ENCODE assay signal across 12 cellular contexts in genomic region chr9:113464286-113464660, GRCh38. TPM values are rescaled to one million over a fixed set of nuclear protein-coding genes. Genes with fewer than 3 reads are reported as not detected.
A peak's percentile ranks its signal among the peaks of the same experiment; 100 is the strongest.
DNase-seq lines count a peak whose midpoint lies in the region; ATAC-seq, FAIRE-seq and TF ChIP-seq lines count a peak whose summit lies in the region.
"Had no signal": no experiment of that assay in that cellular context is flagged by ENCODE, and none has a peak within 500 bp of the region (broad histone marks: within the 10 kb centered on the region; RNA-seq: fewer than 3 reads in every experiment).

No MANE protein-coding gene starts in this region.

- H3K27me3 Mint-ChIP-seq in brain: peaks cover 3% of the 10 kb centered on the region
- H3K27me3 Mint-ChIP-seq: natural killer cell treated with Interleukin-12 subunit alpha and Interleukin-12 subunit beta and Interleukin-15 and Interleukin-18, amount 100 ng/mL, for 72 hours; stimulated activated memory B cell treated with anti-CD40 and anti-IgM and Interleukin-4, amounts not matched to agents 10 μg/mL and 1 μg/mL and 100 μg/mL, for 72 hours had no signal

- H3K4me1 Mint-ChIP-seq in brain: peaks cover 49% of the 10 kb centered on the region
- H3K4me1 Mint-ChIP-seq: stimulated activated memory B cell treated with anti-CD40 and anti-IgM and Interleukin-4, amounts not matched to agents 10 μg/mL and 1 μg/mL and 100 μg/mL, for 72 hours had no signal

- H3K36me3 ChIP-seq in liver (ENCODE audit: control insufficient read depth in 4 of 4, insufficient read depth in 3 of 4, low read depth in 1 of 4, low read length in 3 of 4): no peaks in the 10 kb centered on the region
- H3K36me3 ChIP-seq in stomach: no peaks in the 10 kb centered on the region

- TF ChIP-seq CTCF in brain (conservative IDR thresholded peaks at IDR 0.05) (no peak), liver (IDR thresholded peaks at IDR 0.05; ENCODE audit: low read depth, low read length, missing input control) (no peak), stomach (IDR thresholded peaks at IDR 0.05) (no peak)

- peak overlapping the region; percentile 74 to 84 (median 79) for H3K4me3 Mint-ChIP-seq in brain
- H3K4me3 Mint-ChIP-seq: natural killer cell treated with Interleukin-12 subunit alpha and Interleukin-12 subunit beta and Interleukin-15 and Interleukin-18, amount 100 ng/mL, for 72 hours; stimulated activated memory B cell treated with anti-CD40 and anti-IgM and Interleukin-4, amounts not matched to agents 10 μg/mL and 1 μg/mL and 100 μg/mL, for 72 hours had no signal

- no peaks in the 10 kb centered on the region for H3K27me3 ChIP-seq in liver (ENCODE audit: control insufficient read depth in 4 of 4, insufficient read depth in 4 of 4, low read length in 3 of 4)
- H3K27me3 ChIP-seq in stomach: no peaks in the 10 kb centered on the region

- no peak for TF ChIP-seq EP300 in stomach (IDR thresholded peaks at IDR 0.05)

- no peaks in the 10 kb centered on the region for H3K9me3 ChIP-seq in liver (ENCODE audit: control insufficient read depth in 4 of 4, low read length in 3 of 4)
- no peaks in the 10 kb centered on the region for H3K9me3 ChIP-seq in stomach

- peak overlapping the region; percentile 23 to 43 for H3K27ac ChIP-seq in liver (ENCODE audit: low read depth in 1 of 2, low read length in 2 of 2)
- peak overlapping the region; percentile 69 to 85 (median 83) for H3K27ac ChIP-seq in stomach

- no peak for FAIRE-seq in GM12892 (lab: Jason Lieb, UNC)
- FAIRE-seq: GM12891 had no signal

- TF ChIP-seq POLR2A in stomach (IDR thresholded peaks at IDR 0.05): no peak
- TF ChIP-seq POLR2A in GM12892 (IDR thresholded peaks at IDR 0.05; ENCODE audit: low read depth, low read length): no peak

- no peak overlapping the region for H3K9ac ChIP-seq in liver (ENCODE audit: low read depth in 1 of 2, low read length in 2 of 2)

- peaks cover 8 to 30% (median 22%) of the 10 kb centered on the region in 4 donors for H3K4me1 ChIP-seq in liver (ENCODE audit: control insufficient read depth in 4 of 4, insufficient read depth in 4 of 4, low read length in 3 of 4)
- H3K4me1 ChIP-seq in stomach: peaks cover 3 to 41% (median 29%) of the 10 kb centered on the region in 4 donors

- H3K4me3 ChIP-seq in liver (ENCODE audit: low read depth in 1 of 3, low read length in 3 of 3) (no peak overlapping the region), stomach (peak overlapping the region; percentile 47 to 63 (median 52))

- peaks cover 5% of the 10 kb centered on the region for H3K36me3 Mint-ChIP-seq in brain
- H3K36me3 Mint-ChIP-seq: natural killer cell treated with Interleukin-12 subunit alpha and Interleukin-12 subunit beta and Interleukin-15 and Interleukin-18, amount 100 ng/mL, for 72 hours; stimulated activated memory B cell treated with anti-CD40 and anti-IgM and Interleukin-4, amounts not matched to agents 10 μg/mL and 1 μg/mL and 100 μg/mL, for 72 hours had no signal

- peak; percentile 32 for DNase-seq in DMS 273 (lab: John Stamatoyannopoulos, UW; ENCODE audit: unreplicated experiment)
- no peak for DNase-seq in DMS 273 treated with DMSO at 0.1 percent for 48 hours (lab: John Stamatoyannopoulos, UW)
- DNase-seq in stomach: no peak
- no peak for DNase-seq in GM12892 (ENCODE audit: insufficient read length)
- DNase-seq in NCI-H1417 treated with DMSO at 0.1 percent for 48 hours (lab: John Stamatoyannopoulos, UW): no peak
- DNase-seq: 8988T had no signal

- 84% methylated on average over 1 of the region's 1 CpG for whole genome bisulfite sequencing in liver
- 40 to 90% (median 58%) methylated on average over 1 of the region's 1 CpG for WGBS in stomach, 5 donors

- no peak for ATAC-seq in GM18517 (IDR thresholded peaks at IDR 0.05; ENCODE audit: unreplicated experiment)

- H3K9me3 Mint-ChIP-seq in brain: peaks cover 0 to 12% (median 8%) of the 10 kb centered on the region in 5 experiments
- H3K9me3 Mint-ChIP-seq: natural killer cell treated with Interleukin-12 subunit alpha and Interleukin-12 subunit beta and Interleukin-15 and Interleukin-18, amount 100 ng/mL, for 72 hours had no signal

- no peak for TF ChIP-seq RAD21 in liver (IDR thresholded peaks at IDR 0.05)

- intact Hi-C loops in stomach (cut with DNase I; ENCODE audit: low total_unique reads): loop anchor here (10.0 kb wide), 1 partner anchor 111 kb away; no protein-coding TSS in a partner anchor

- peak overlapping the region in 3 of 5 experiments; percentile 54 to 78 (median 72) for H3K27ac Mint-ChIP-seq in brain
- H3K27ac Mint-ChIP-seq: stimulated activated memory B cell treated with anti-CD40 and anti-IgM and Interleukin-4, amounts not matched to agents 10 μg/mL and 1 μg/mL and 100 μg/mL, for 72 hours had no signal

TF ChIP-seq in liver, 16 proteins besides CTCF, POLR2A, EP300 and RAD21:
- TF ChIP-seq, protein P1, sequence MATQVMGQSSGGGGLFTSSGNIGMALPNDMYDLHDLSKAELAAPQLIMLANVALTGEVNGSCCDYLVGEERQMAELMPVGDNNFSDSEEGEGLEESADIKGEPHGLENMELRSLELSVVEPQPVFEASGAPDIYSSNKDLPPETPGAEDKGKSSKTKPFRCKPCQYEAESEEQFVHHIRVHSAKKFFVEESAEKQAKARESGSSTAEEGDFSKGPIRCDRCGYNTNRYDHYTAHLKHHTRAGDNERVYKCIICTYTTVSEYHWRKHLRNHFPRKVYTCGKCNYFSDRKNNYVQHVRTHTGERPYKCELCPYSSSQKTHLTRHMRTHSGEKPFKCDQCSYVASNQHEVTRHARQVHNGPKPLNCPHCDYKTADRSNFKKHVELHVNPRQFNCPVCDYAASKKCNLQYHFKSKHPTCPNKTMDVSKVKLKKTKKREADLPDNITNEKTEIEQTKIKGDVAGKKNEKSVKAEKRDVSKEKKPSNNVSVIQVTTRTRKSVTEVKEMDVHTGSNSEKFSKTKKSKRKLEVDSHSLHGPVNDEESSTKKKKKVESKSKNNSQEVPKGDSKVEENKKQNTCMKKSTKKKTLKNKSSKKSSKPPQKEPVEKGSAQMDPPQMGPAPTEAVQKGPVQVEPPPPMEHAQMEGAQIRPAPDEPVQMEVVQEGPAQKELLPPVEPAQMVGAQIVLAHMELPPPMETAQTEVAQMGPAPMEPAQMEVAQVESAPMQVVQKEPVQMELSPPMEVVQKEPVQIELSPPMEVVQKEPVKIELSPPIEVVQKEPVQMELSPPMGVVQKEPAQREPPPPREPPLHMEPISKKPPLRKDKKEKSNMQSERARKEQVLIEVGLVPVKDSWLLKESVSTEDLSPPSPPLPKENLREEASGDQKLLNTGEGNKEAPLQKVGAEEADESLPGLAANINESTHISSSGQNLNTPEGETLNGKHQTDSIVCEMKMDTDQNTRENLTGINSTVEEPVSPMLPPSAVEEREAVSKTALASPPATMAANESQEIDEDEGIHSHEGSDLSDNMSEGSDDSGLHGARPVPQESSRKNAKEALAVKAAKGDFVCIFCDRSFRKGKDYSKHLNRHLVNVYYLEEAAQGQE (IDR thresholded peaks at IDR 0.05): peak; percentile 5
- TF ChIP-seq EGR1 (IDR thresholded peaks at IDR 0.05; ENCODE audit: low read depth in 2 of 2): no peak

RNA-seq across cellular contexts. Expression of gene RGS3, which starts 0.7 kb away (rescaled TPM):
- polyA plus RNA-seq in brain (ENCODE audit: insufficient read depth, low read depth, low replicate concordance) (74.7 TPM), liver (10 to 100 TPM; 33.7 to 65.0 TPM), stomach (10 to 100 TPM; 26.6 to 41.0 (median 30.4) TPM)
- total RNA-seq in liver (10 to 100 TPM; 13.0 to 23.0 TPM), stomach (10 to 100 TPM; 27.0 to 71.4 (median 49.2) TPM)
- polyA plus RNA-seq in GM12892 (2012; ENCODE audit: missing spikeins): 25.6 TPM

RNA-seq across cellular contexts. Expression of gene C9orf43, which starts 53.7 kb away (rescaled TPM):
- polyA plus RNA-seq in brain (ENCODE audit: insufficient read depth, low read depth, low replicate concordance): 0.87 TPM
- total RNA-seq in liver: 1 to 10 TPM in 1 of 2 donors, under 1 TPM in 1; 0.09 to 1.1 TPM
- polyA plus RNA-seq in liver: under 1 TPM; 0.23 to 0.26 TPM
- total RNA-seq in stomach: under 1 TPM in 2 of 5 donors, not detected in 3; 0.55 to 0.58 TPM
- polyA plus RNA-seq in stomach: under 1 TPM; 0.19 to 0.61 (median 0.58) TPM
- 1.1 TPM for polyA plus RNA-seq in GM12892 (2012; ENCODE audit: missing spikeins)

RNA-seq across cellular contexts. Expression of gene POLE3, which starts 53.8 kb away (rescaled TPM):
- polyA plus RNA-seq in brain (ENCODE audit: insufficient read depth, low read depth, low replicate concordance) (92.7 TPM), liver (10 to 100 TPM; 15.7 to 24.8 TPM), stomach (10 to 100 TPM; 31.0 to 39.1 (median 31.9) TPM)
- total RNA-seq in liver (10 to 100 TPM; 20.9 to 27.5 TPM), stomach (10 to 100 TPM in 3 of 5 donors, 1 to 10 TPM in 2; 4.1 to 47.4 (median 25.4) TPM)
- 36.8 TPM for polyA plus RNA-seq in GM12892 (2012; ENCODE audit: missing spikeins)

Comparison
In these comparisons a context has a peak if more than half of its experiments do, and no peak if none do; other contexts are left out.
1. H3K4me3 ChIP-seq: peak in stomach (4 of 4); none in liver (0 of 3).